ENCODE assay signal across 1 cellular context in genomic region chr18:500556-501405, GRCh38.
TF ChIP-seq lines count a peak whose summit lies in the region.

Gene COLEC12 (minus strand): TSS chr18:500701. CDS start chr18:500514, 187 bp downstream.

TF ChIP-seq in HEK293, 187 proteins besides CTCF, POLR2A, EP300 and RAD21 (continued from another document):
- TF ChIP-seq SALL2 (tag by site-specific recombination; IDR thresholded peaks at IDR 0.05; ENCODE audit: borderline replicate concordance) = no peak
- no peak for TF ChIP-seq ZNF114 (tag by site-specific recombination; IDR thresholded peaks at IDR 0.05)
- no peak for TF ChIP-seq ZIC2 (tag by site-specific recombination; IDR thresholded peaks at IDR 0.05)
- TF ChIP-seq ZEB2 (tag by site-specific recombination; IDR thresholded peaks at IDR 0.05) = no peak
- TF ChIP-seq, protein P1, sequence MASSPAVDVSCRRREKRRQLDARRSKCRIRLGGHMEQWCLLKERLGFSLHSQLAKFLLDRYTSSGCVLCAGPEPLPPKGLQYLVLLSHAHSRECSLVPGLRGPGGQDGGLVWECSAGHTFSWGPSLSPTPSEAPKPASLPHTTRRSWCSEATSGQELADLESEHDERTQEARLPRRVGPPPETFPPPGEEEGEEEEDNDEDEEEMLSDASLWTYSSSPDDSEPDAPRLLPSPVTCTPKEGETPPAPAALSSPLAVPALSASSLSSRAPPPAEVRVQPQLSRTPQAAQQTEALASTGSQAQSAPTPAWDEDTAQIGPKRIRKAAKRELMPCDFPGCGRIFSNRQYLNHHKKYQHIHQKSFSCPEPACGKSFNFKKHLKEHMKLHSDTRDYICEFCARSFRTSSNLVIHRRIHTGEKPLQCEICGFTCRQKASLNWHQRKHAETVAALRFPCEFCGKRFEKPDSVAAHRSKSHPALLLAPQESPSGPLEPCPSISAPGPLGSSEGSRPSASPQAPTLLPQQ (tag by site-specific recombination; IDR thresholded peaks at IDR 0.05) = peak; percentile 44; the same call in 1 of the 2 replicates
- TF ChIP-seq ZNF791 (tag by site-specific recombination; IDR thresholded peaks at IDR 0.05) = no peak
- TF ChIP-seq EGR2 (tag by site-specific recombination; IDR thresholded peaks at IDR 0.05; ENCODE audit: low read depth) = no peak
- peak; percentile 86 for TF ChIP-seq ZBTB8A (tag by site-specific recombination; IDR thresholded peaks at IDR 0.05)
- TF ChIP-seq KLF9 (tag by site-specific recombination; IDR thresholded peaks at IDR 0.05; ENCODE audit: low read depth) = 0 out of 2 replicates have a peak, but pooled peaks have one; percentile 27
- no peak for TF ChIP-seq ZNF155 (tag by site-specific recombination; IDR thresholded peaks at IDR 0.05)
- no peak for TF ChIP-seq ZNF211 (tag by site-specific recombination; IDR thresholded peaks at IDR 0.05; ENCODE audit: low read depth)
- TF ChIP-seq OVOL3 (tag by site-specific recombination; IDR thresholded peaks at IDR 0.05) = no peak
- TF ChIP-seq ZNF341 (tag by site-specific recombination; IDR thresholded peaks at IDR 0.05; ENCODE audit: low read depth) = no peak
- TF ChIP-seq ZNF555 (tag by site-specific recombination; conservative IDR thresholded peaks at IDR 0.05) = no peak
- TF ChIP-seq ZFP37 (tag by site-specific recombination; IDR thresholded peaks at IDR 0.05) = no peak
- TF ChIP-seq ZNF350 (tag by site-specific recombination; IDR thresholded peaks at IDR 0.05) = no peak
- no peak for TF ChIP-seq GFI1B (tag by site-specific recombination; IDR thresholded peaks at IDR 0.05)
- no peak for TF ChIP-seq ZNF362 (tag by site-specific recombination; IDR thresholded peaks at IDR 0.05)
- TF ChIP-seq ZNF449 (tag by site-specific recombination; IDR thresholded peaks at IDR 0.05) = no peak
- no peak for TF ChIP-seq ZNF549 (tag by site-specific recombination; IDR thresholded peaks at IDR 0.05)
- no peak for TF ChIP-seq TCF7L2 (IDR thresholded peaks at IDR 0.05; ENCODE audit: borderline replicate concordance, low read depth, low read length)
- TF ChIP-seq, protein P2, sequence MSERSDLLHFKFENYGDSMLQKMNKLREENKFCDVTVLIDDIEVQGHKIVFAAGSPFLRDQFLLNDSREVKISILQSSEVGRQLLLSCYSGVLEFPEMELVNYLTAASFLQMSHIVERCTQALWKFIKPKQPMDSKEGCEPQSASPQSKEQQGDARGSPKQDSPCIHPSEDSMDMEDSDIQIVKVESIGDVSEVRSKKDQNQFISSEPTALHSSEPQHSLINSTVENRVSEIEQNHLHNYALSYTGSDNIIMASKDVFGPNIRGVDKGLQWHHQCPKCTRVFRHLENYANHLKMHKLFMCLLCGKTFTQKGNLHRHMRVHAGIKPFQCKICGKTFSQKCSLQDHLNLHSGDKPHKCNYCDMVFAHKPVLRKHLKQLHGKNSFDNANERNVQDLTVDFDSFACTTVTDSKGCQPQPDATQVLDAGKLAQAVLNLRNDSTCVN (tag by site-specific recombination; optimal IDR thresholded peaks at IDR 0.05) = peak; percentile 36
- no peak for TF ChIP-seq ZNF510 (tag by site-specific recombination; IDR thresholded peaks at IDR 0.05; ENCODE audit: insufficient replicate concordance)
- TF ChIP-seq ZNF140 (tag by site-specific recombination; IDR thresholded peaks at IDR 0.05) = no peak
- TF ChIP-seq ZNF302 (tag by site-specific recombination; IDR thresholded peaks at IDR 0.05; ENCODE audit: low read depth) = no peak
- 0 out of 2 replicates have a peak, but pooled peaks have one; percentile 28 for TF ChIP-seq GLIS2 (tag by site-specific recombination; IDR thresholded peaks at IDR 0.05)
- TF ChIP-seq WT1 (tag by site-specific recombination; IDR thresholded peaks at IDR 0.05) = no peak
- TF ChIP-seq ZBTB20 (tag by site-specific recombination; IDR thresholded peaks at IDR 0.05) = no peak
- TF ChIP-seq KLF1 (tag by site-specific recombination; IDR thresholded peaks at IDR 0.05) = 0 out of 2 replicates have a peak, but pooled peaks have one; percentile 17
- TF ChIP-seq ZNF202 (tag by site-specific recombination; IDR thresholded peaks at IDR 0.05; ENCODE audit: borderline replicate concordance) = no peak
- TF ChIP-seq ZNF747 (tag by site-specific recombination; IDR thresholded peaks at IDR 0.05) = no peak
- TF ChIP-seq ZNF571 (tag by site-specific recombination; IDR thresholded peaks at IDR 0.05) = no peak
- no peak for TF ChIP-seq ZNF433 (tag by site-specific recombination; IDR thresholded peaks at IDR 0.05; ENCODE audit: low read depth)
- peak; percentile 48 for TF ChIP-seq ZFHX2 (tag by site-specific recombination; conservative IDR thresholded peaks at IDR 0.05)
- no peak for TF ChIP-seq REST (tag by site-specific recombination; IDR thresholded peaks at IDR 0.05)
- no peak for TF ChIP-seq ZSCAN23 (tag by site-specific recombination; IDR thresholded peaks at IDR 0.05)
- TF ChIP-seq ZNF626 (tag by site-specific recombination; IDR thresholded peaks at IDR 0.05) = no peak
- TF ChIP-seq ZFP41 (tag by site-specific recombination; IDR thresholded peaks at IDR 0.05; ENCODE audit: borderline replicate concordance) = no peak
